In the genomic region with DNA sequence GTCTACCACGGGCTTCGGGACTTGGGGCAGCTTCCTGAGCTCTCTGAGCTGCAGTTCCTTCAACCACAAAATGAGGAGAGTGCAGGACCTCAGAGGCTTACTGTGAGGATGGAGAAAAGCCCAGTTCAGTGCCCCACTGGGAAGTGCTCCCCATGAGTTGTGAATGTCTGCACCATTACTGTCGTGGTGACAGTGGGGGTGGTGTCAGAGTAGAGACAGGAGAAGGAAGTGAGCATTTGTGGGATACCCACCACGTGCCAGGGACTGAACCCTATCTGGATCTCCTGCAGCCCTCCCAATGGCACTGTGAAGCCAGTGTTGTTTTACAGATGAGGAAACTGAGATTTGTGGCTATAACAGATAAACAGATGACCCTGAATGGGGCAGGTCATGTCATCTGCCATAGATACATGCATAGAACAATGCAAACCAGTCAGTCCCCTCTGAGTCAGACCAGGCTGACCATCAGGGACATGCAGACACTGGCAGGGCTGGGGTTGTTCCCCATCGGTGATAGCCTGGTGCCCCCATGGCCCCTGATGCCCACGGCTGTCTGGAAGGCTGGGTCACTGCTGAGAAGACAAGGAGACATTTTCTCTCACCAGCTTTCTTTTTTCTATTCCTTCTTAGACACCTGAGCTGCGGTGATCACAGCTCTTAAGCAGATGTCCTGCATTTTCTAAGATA, we compare ENCODE assay signal across 8 cellular contexts.
DNase-seq lines count a peak whose midpoint lies in the region; ATAC-seq and TF ChIP-seq lines count a peak whose summit lies in the region.

No MANE protein-coding gene starts in this region.

- H3K4me1 ChIP-seq in iPS-15b (ENCODE audit: control insufficient read depth, insufficient read depth, low read length), result peaks cover 2% of the 10 kb centered on the region
- H3K4me1 ChIP-seq in testis, result peaks cover 15% of the 10 kb centered on the region

- peak overlapping the region; percentile 85 for H3K27ac Mint-ChIP-seq in activated T-cell treated with anti-CD3 and anti-CD28 coated beads, Interleukin-2, amount 50 U/mL, for 24 hours
- peak overlapping the region; percentile 78 to 89 for H3K27ac Mint-ChIP-seq in T-cell

- H3K27me3 ChIP-seq in iPS-15b (ENCODE audit: control insufficient read depth, insufficient read depth, low read length) (no peaks in the 10 kb centered on the region), testis (no peaks in the 10 kb centered on the region)

- H3K4me1 Mint-ChIP-seq in activated T-cell treated with anti-CD3 and anti-CD28 coated beads, Interleukin-2, amount 50 U/mL, for 24 hours (ENCODE audit: low read depth), result peaks cover 22% of the 10 kb centered on the region
- peaks cover 20 to 23% (median 21%) of the 10 kb centered on the region in 3 donors for H3K4me1 Mint-ChIP-seq in T-cell

- H3K27ac ChIP-seq in testis, result peak overlapping the region in 1 of 2 donors; percentile 71

- intact Hi-C loops in testis (cut with DNase I; ENCODE audit: low total_unique reads), result no loop called here

- no peak for DNase-seq in activated T-cell treated with anti-CD3 and anti-CD28 coated beads, Interleukin-2, amount 50 U/mL, for 24 hours
- DNase-seq in activated T-cell treated with anti-CD3 and anti-CD28 coated beads for 4 hours, result no peak
- DNase-seq in T-cell, result peak in 2 of 34 experiments; percentile 11 to 16
- DNase-seq in testis, result peak; percentile 18
- no peak for DNase-seq in NCI-H1092 (lab: John Stamatoyannopoulos, UW)
- DNase-seq in hippocampal formation (lab: John Stamatoyannopoulos, UW), result no peak
- no peak for DNase-seq in HPDE6-E6E7 (ENCODE audit: extremely low spot score)

- no peak for TF ChIP-seq CTCF in testis (IDR thresholded peaks at IDR 0.05)

- no peaks in the 10 kb centered on the region for H3K27me3 Mint-ChIP-seq in activated T-cell treated with anti-CD3 and anti-CD28 coated beads, Interleukin-2, amount 50 U/mL, for 24 hours
- H3K27me3 Mint-ChIP-seq in T-cell, result no peaks in the 10 kb centered on the region

- TF ChIP-seq POLR2A in testis (IDR thresholded peaks at IDR 0.05), result no peak

- H3K4me3 ChIP-seq in iPS-15b (ENCODE audit: low read depth, low read length) (peak overlapping the region; percentile 75), testis (peak overlapping the region; percentile 61 to 82)

- WGBS in testis, 2 donors, result 55 to 72% methylated on average over 4 to 7 of the region's 7 CpGs

- POLR2A ChIA-PET in T-cell (lab: Charles Lee), result interaction anchor here in 1 of 2 donors (1.0 kb wide), 1 partner anchor 139 kb away, joined by 3 read pairs; no protein-coding TSS in a partner anchor

- peak overlapping the region; percentile 32 for H3K9ac ChIP-seq in iPS-15b (ENCODE audit: low read depth, low read length)

- H3K36me3 ChIP-seq in iPS-15b (ENCODE audit: control insufficient read depth, insufficient read depth, low read length), result peaks cover 17% of the 10 kb centered on the region
- no peaks in the 10 kb centered on the region for H3K36me3 ChIP-seq in testis (ENCODE audit: low read depth, missing control alignments)

- CTCF ChIA-PET in T-cell (lab: Charles Lee), result interaction anchor here in 1 of 2 donors (0.5 kb wide), 1 partner anchor 288 kb away, joined by 3 read pairs; no protein-coding TSS in a partner anchor

- peaks cover 54% of the 10 kb centered on the region for H3K36me3 Mint-ChIP-seq in activated T-cell treated with anti-CD3 and anti-CD28 coated beads, Interleukin-2, amount 50 U/mL, for 24 hours (ENCODE audit: low read depth)
- peaks cover 4% of the 10 kb centered on the region for H3K36me3 Mint-ChIP-seq in T-cell

- H3K9me3 Mint-ChIP-seq in activated T-cell treated with anti-CD3 and anti-CD28 coated beads, Interleukin-2, amount 50 U/mL, for 24 hours, result no peaks in the 10 kb centered on the region
- H3K9me3 Mint-ChIP-seq in T-cell, result no peaks in the 10 kb centered on the region

- peak overlapping the region; percentile 86 for H3K4me3 Mint-ChIP-seq in activated T-cell treated with anti-CD3 and anti-CD28 coated beads, Interleukin-2, amount 50 U/mL, for 24 hours
- peak overlapping the region; percentile 73 to 81 (median 75) for H3K4me3 Mint-ChIP-seq in T-cell

- peak in 2 of 4 experiments; percentile 6 to 7 for ATAC-seq in T-cell (replicated peaks in 1 of 4)

- H3K9me3 ChIP-seq in iPS-15b (ENCODE audit: control insufficient read depth, insufficient read depth, low read length) (no peaks in the 10 kb centered on the region), testis (no peaks in the 10 kb centered on the region)
